Comparison of ENCODE assay signal across 15 cellular contexts in genomic region chr6:53771780-53772624, GRCh38. TPM values are rescaled to one million over a fixed set of nuclear protein-coding genes. Genes with fewer than 3 reads are reported as not detected.
A peak's percentile ranks its signal among the peaks of the same experiment; 100 is the strongest.
DNase-seq lines count a peak whose midpoint lies in the region; ATAC-seq, FAIRE-seq and TF ChIP-seq lines count a peak whose summit lies in the region.
"Had no signal": no experiment of that assay in that cellular context is flagged by ENCODE, and none has a peak within 500 bp of the region (broad histone marks: within the 10 kb centered on the region; RNA-seq: fewer than 3 reads in every experiment).

No MANE protein-coding gene starts in this region.

- no peaks in the 10 kb centered on the region for H3K27me3 ChIP-seq in PC-3 (ENCODE audit: low read length)
- H3K27me3 ChIP-seq: tibial nerve had no signal

- no peaks in the 10 kb centered on the region for H3K9me3 Mint-ChIP-seq in activated T-cell treated with anti-CD3 and anti-CD28 coated beads, Interleukin-2, amount 50 U/mL, for 24 hours
- H3K9me3 Mint-ChIP-seq: activated CD4-positive, alpha-beta memory T cell treated with anti-CD3 and anti-CD28 coated beads, Interleukin-2, amount 10 ng/mL, durations not matched to agents 7 days and 5 days had no signal

- intact Hi-C loops in PC-3 (cut with micrococcal nuclease) (no loop called here), kidney (cut with DNase I) (no loop called here)

- H3K27me3 Mint-ChIP-seq in activated T-cell treated with anti-CD3 and anti-CD28 coated beads, Interleukin-2, amount 50 U/mL, for 24 hours, result peaks cover 13% of the 10 kb centered on the region

- no peak for ATAC-seq in PC-3
- no peak for ATAC-seq in HG02759 (IDR thresholded peaks at IDR 0.05; ENCODE audit: unreplicated experiment)

- no peaks in the 10 kb centered on the region for H3K36me3 ChIP-seq in PC-3 (ENCODE audit: low read depth, low read length)
- H3K36me3 ChIP-seq in kidney (ENCODE audit: control insufficient read depth in 1 of 2, insufficient read depth in 2 of 2, low read length in 2 of 2), result no peaks in the 10 kb centered on the region
- H3K36me3 ChIP-seq: tibial nerve had no signal

- H3K27ac Mint-ChIP-seq in activated T-cell treated with anti-CD3 and anti-CD28 coated beads, Interleukin-2, amount 50 U/mL, for 24 hours, result no peak overlapping the region
- H3K27ac Mint-ChIP-seq: activated CD4-positive, alpha-beta memory T cell treated with anti-CD3 and anti-CD28 coated beads, Interleukin-2, amount 10 ng/mL, durations not matched to agents 7 days and 5 days had no signal

- TF ChIP-seq CTCF in PC-3 (conservative IDR thresholded peaks at IDR 0.05; ENCODE audit: low read depth, low read length) (no peak), fibroblast of the aortic adventitia (IDR thresholded peaks at IDR 0.05; ENCODE audit: insufficient read depth, low read length) (no peak), kidney (IDR thresholded peaks at IDR 0.05; ENCODE audit: borderline replicate concordance, extremely low read depth, insufficient read depth) (no peak)

- no peaks in the 10 kb centered on the region for H3F3A ChIP-seq in PC-3 (ENCODE audit: low read length, unreplicated experiment)

- H3K4me3 Mint-ChIP-seq in activated T-cell treated with anti-CD3 and anti-CD28 coated beads, Interleukin-2, amount 50 U/mL, for 24 hours, result no peak overlapping the region
- H3K4me3 Mint-ChIP-seq: activated CD4-positive, alpha-beta memory T cell treated with anti-CD3 and anti-CD28 coated beads, Interleukin-2, amount 10 ng/mL, durations not matched to agents 7 days and 5 days had no signal

- H3K4me3 ChIP-seq in PC-3 (ENCODE audit: low read length), result no peak overlapping the region
- no peak overlapping the region for H3K4me3 ChIP-seq in fibroblast of the aortic adventitia (ENCODE audit: low read depth, low read length)
- no peak overlapping the region for H3K4me3 ChIP-seq in kidney (ENCODE audit: low read length in 2 of 2)
- H3K4me3 ChIP-seq: tibial nerve had no signal

- H3K27ac ChIP-seq in PC-3 (ENCODE audit: low read length) (no peak overlapping the region), kidney (ENCODE audit: low read depth in 2 of 2, low read length in 2 of 2) (no peak overlapping the region)
- H3K27ac ChIP-seq: tibial nerve had no signal

- no peaks in the 10 kb centered on the region for H3K9me3 ChIP-seq in PC-3 (ENCODE audit: low read length)
- H3K9me3 ChIP-seq in kidney (ENCODE audit: control insufficient read depth in 1 of 2, low read length in 2 of 2), result no peaks in the 10 kb centered on the region
- H3K9me3 ChIP-seq: SK-N-SH had no signal

- no peaks in the 10 kb centered on the region for H3K36me3 Mint-ChIP-seq in activated T-cell treated with anti-CD3 and anti-CD28 coated beads, Interleukin-2, amount 50 U/mL, for 24 hours (ENCODE audit: low read depth)

- TF ChIP-seq POLR2A in H54 (IDR thresholded peaks at IDR 0.05; ENCODE audit: low read depth, low read length), result no peak

- no peak overlapping the region for H2AFZ ChIP-seq in PC-3 (ENCODE audit: low read length)

- no peaks in the 10 kb centered on the region for H3K4me1 ChIP-seq in PC-3 (ENCODE audit: insufficient read depth, low read length)
- H3K4me1 ChIP-seq in kidney (ENCODE audit: control insufficient read depth in 1 of 2, insufficient read depth in 1 of 2, low read depth in 1 of 2, low read length in 2 of 2), result no peaks in the 10 kb centered on the region
- H3K4me1 ChIP-seq: tibial nerve had no signal

- no TSS peak for BruUV-seq in PC-3 (replicated peaks; lab: Mats Ljungman, UMichigan)

- H3K9me2 ChIP-seq in PC-3 (replicated peaks; ENCODE audit: low read length), result no peaks in the 10 kb centered on the region
- H3K9me2 ChIP-seq: SK-N-SH had no signal

- POLR2A ChIA-PET in PC-3 (lab: Charles Lee; ENCODE audit: unreplicated experiment), result interaction anchor here (0.5 kb wide), 1 partner anchor 42 kb away, joined by 3 read pairs; no protein-coding TSS in a partner anchor

- CTCF ChIA-PET in PC-3 (lab: Charles Lee), result no interaction called here

- DNase-seq in AG08395 (ENCODE audit: low spot score), result peak; percentile 58
- DNase-seq in GM04503 (ENCODE audit: low read depth), result peak; percentile 32
- peak; percentile 15 for DNase-seq in PC-3
- peak; percentile 63 for DNase-seq in fibroblast of the aortic adventitia (ENCODE audit: low read depth)
- no peak for DNase-seq in H54 (ENCODE audit: insufficient read length, low spot score)
- DNase-seq in kidney, result no peak
- no peak for DNase-seq in activated T-cell treated with anti-CD3 and anti-CD28 coated beads, Interleukin-2, amount 50 U/mL, for 24 hours
- DNase-seq: activated CD4-positive, alpha-beta memory T cell treated with anti-CD3 and anti-CD28 coated beads, Interleukin-2, amount 10 ng/mL, durations not matched to agents 7 days and 5 days; GOT3; NCI-H1048; nucleus accumbens; SK-N-SH; stimulated activated CD4-positive, alpha-beta T cell treated with anti-CD3 and anti-CD28 coated beads, Interleukin-4, amount 100 ng/mL, for 24 hours had no signal

- H4K20me1 ChIP-seq in PC-3 (ENCODE audit: low read length), result no peaks in the 10 kb centered on the region

- no peak overlapping the region for H3K4me2 ChIP-seq in PC-3 (ENCODE audit: low read length)
- H3K4me2 ChIP-seq: SK-N-SH had no signal

- no peak overlapping the region for H3K9ac ChIP-seq in PC-3 (ENCODE audit: low read length)
- no peak overlapping the region for H3K9ac ChIP-seq in kidney (ENCODE audit: low read length in 2 of 2)
- H3K9ac ChIP-seq: SK-N-SH had no signal

- FAIRE-seq in H54 (lab: Jason Lieb, UNC) (no peak), kidney (lab: Jason Lieb, UNC) (no peak)

- no peaks in the 10 kb centered on the region for H3K4me1 Mint-ChIP-seq in activated T-cell treated with anti-CD3 and anti-CD28 coated beads, Interleukin-2, amount 50 U/mL, for 24 hours (ENCODE audit: low read depth)
- H3K4me1 Mint-ChIP-seq: activated CD4-positive, alpha-beta memory T cell treated with anti-CD3 and anti-CD28 coated beads, Interleukin-2, amount 10 ng/mL, durations not matched to agents 7 days and 5 days had no signal

- H3K79me2 ChIP-seq in PC-3 (ENCODE audit: low read length), result no peaks in the 10 kb centered on the region

RNA-seq across cellular contexts. Expression of gene LRRC1, which starts 22.8 kb away (rescaled TPM):
- total RNA-seq in PC-3 (2014; rRNA removed), result 18.1 and 19.4 TPM in 2 replicates
- total RNA-seq in fibroblast of the aortic adventitia (ENCODE audit: low replicate concordance), result 2.5 and 8.3 TPM in 2 replicates
- total RNA-seq in kidney, result 12.6 TPM
- polyA plus RNA-seq in kidney (ENCODE audit: insufficient read depth, low read depth, low replicate concordance), result 7.8 TPM

Comparison
In these comparisons a context has a peak if more than half of its experiments do, and no peak if none do; other contexts are left out.
1. DNase-seq: peak in AG08395 (single experiment), GM04503 (single experiment), PC-3 (single experiment) and fibroblast of the aortic adventitia (single experiment); none in H54 (single experiment), kidney (single experiment) and activated T-cell treated with anti-CD3 and anti-CD28 coated beads, Interleukin-2, amount 50 U/mL, for 24 hours (single experiment).